ENCODE assay signal across 8 cellular contexts in the genomic region with DNA sequence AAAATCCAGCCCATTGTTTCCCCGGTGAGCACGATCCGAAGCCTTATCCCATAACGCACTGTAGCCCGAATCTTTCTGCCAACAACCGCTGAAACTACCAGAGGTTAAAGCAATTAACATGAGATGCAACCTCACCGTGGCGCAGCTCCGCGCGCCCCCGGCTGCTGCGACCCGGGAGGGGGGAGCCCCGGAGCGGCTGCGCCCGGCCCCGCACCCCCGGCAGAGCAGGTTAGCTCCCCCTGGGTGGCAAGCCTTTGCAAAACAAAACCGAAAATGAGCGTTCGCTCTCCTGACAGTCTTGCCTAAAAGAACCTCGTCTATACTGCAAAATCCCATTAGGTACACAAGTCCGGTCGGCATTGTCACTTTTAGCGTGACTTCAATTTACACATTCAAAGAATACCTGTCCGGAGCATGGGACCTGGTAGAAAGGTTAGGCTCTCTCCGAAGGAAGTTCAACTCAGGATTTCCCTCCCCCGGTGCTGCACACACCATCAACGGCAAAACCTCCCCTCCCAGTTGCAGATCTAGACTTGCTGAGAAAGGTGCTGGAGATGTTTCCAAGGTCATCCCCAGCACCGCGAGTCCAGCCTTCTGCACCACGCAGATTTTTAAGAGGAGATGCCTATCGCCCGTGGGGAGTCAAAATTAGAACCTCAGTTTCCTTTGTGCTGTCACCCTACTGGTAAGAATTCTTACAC.
A peak's percentile ranks its signal among the peaks of the same experiment; 100 is the strongest.
DNase-seq lines count a peak whose midpoint lies in the region; ATAC-seq and TF ChIP-seq lines count a peak whose summit lies in the region.

No MANE protein-coding gene starts in this region.

- no peaks in the 10 kb centered on the region for H4K20me1 ChIP-seq in OCI-LY3 (ENCODE audit: insufficient read depth, low read length)

- H3K4me2 ChIP-seq in OCI-LY3 (ENCODE audit: low read length), result peak overlapping the region; percentile 95

- peak overlapping the region; percentile 86 for H3K4me3 ChIP-seq in OCI-LY3 (ENCODE audit: low read length)
- H3K4me3 ChIP-seq in gastroesophageal sphincter, result peak overlapping the region; percentile 69 to 90
- peak overlapping the region; percentile 79 for H3K4me3 ChIP-seq in thoracic aorta

- H3K27ac ChIP-seq in OCI-LY3 (ENCODE audit: low read length) (peak overlapping the region; percentile 37), gastroesophageal sphincter (peak overlapping the region in 1 of 4 donors; percentile 43), thoracic aorta (no peak overlapping the region)

- no peaks in the 10 kb centered on the region for H3K79me2 ChIP-seq in OCI-LY3 (ENCODE audit: low read length)

- WGBS in gastroesophageal sphincter (ENCODE audit: low coverage in 1 of 2), 2 donors, result 0% methylated on average over 4 to 5 of the region's 36 CpGs

- peak; percentile 43 for DNase-seq in NCI-H82 (lab: John Stamatoyannopoulos, UW)
- no peak for DNase-seq in NCI-H82 treated with DMSO at 0.1 percent for 48 hours (lab: John Stamatoyannopoulos, UW; ENCODE audit: unreplicated experiment)
- peak; percentile 58 for DNase-seq in activated effector memory CD4-positive, alpha-beta T cell treated with Interleukin-2 at 50 U/mL for 16 hours
- DNase-seq in nucleus accumbens (lab: John Stamatoyannopoulos, UW), result peak in 47 of 56 donors; percentile 12 to 79 (median 53)
- DNase-seq in thoracic aorta (ENCODE audit: low spot score), result no peak

- ATAC-seq in HG02970 (IDR thresholded peaks at IDR 0.05; ENCODE audit: low FRiP score, unreplicated experiment), result peak; percentile 45
- peak; percentile 19 for ATAC-seq in gastroesophageal sphincter
- no peak for ATAC-seq in thoracic aorta (ENCODE audit: insufficient number of reproducible peaks, low FRiP score, low read depth)

- TF ChIP-seq CTCF in OCI-LY3 (IDR thresholded peaks at IDR 0.05; ENCODE audit: low read depth, low read length) (peak; percentile 38), gastroesophageal sphincter (IDR thresholded peaks at IDR 0.05) (peak in 1 of 4 experiments; percentile 15), thoracic aorta (IDR thresholded peaks at IDR 0.05) (no peak)

- H3K9me3 ChIP-seq in OCI-LY3 (ENCODE audit: insufficient read depth, low read length), result no peaks in the 10 kb centered on the region
- H3K9me3 ChIP-seq in gastroesophageal sphincter, result no peaks in the 10 kb centered on the region
- H3K9me3 ChIP-seq in thoracic aorta, result no peaks in the 10 kb centered on the region

- TF ChIP-seq EP300 in gastroesophageal sphincter (IDR thresholded peaks at IDR 0.05), result no peak

- no peak for TF ChIP-seq POLR2A in gastroesophageal sphincter (IDR thresholded peaks at IDR 0.05)

- peaks cover 52% of the 10 kb centered on the region for H3K4me1 ChIP-seq in OCI-LY3 (ENCODE audit: low read length)
- H3K4me1 ChIP-seq in gastroesophageal sphincter, result peaks cover 0 to 22% (median 4%) of the 10 kb centered on the region in 3 donors
- H3K4me1 ChIP-seq in thoracic aorta (ENCODE audit: control insufficient read depth in 1 of 2, low read depth in 2 of 2), result peaks cover 0 to 6% of the 10 kb centered on the region in 2 donors

- no peaks in the 10 kb centered on the region for H3K36me3 ChIP-seq in OCI-LY3 (replicated peaks; ENCODE audit: low read depth, low read length)
- H3K36me3 ChIP-seq in gastroesophageal sphincter, result no peaks in the 10 kb centered on the region
- no peaks in the 10 kb centered on the region for H3K36me3 ChIP-seq in thoracic aorta

- H3K9ac ChIP-seq in OCI-LY3 (ENCODE audit: low read length), result peak overlapping the region; percentile 68

- H2AFZ ChIP-seq in OCI-LY3 (ENCODE audit: low read depth, low read length), result peak overlapping the region; percentile 79

- H3K27me3 ChIP-seq in OCI-LY3 (ENCODE audit: low read depth, low read length) (peaks cover 10% of the 10 kb centered on the region; the same call in 1 of the 2 replicates), gastroesophageal sphincter (no peaks in the 10 kb centered on the region), thoracic aorta (replicated peaks; ENCODE audit: insufficient read depth) (no peaks in the 10 kb centered on the region)

Comparison
In these comparisons a context has a peak if more than half of its experiments do, and no peak if none do; other contexts are left out.
1. DNase-seq: peak in NCI-H82 (single experiment), activated effector memory CD4-positive, alpha-beta T cell treated with Interleukin-2 at 50 U/mL for 16 hours (single experiment) and nucleus accumbens (47 of 56); none in NCI-H82 treated with DMSO at 0.1 percent for 48 hours (single experiment) and thoracic aorta (single experiment).
2. Peak in every context shown above with its lines, with median percentiles within 50 percentile points of each other: H3K4me3 ChIP-seq.